21 cellular contexts compared by ENCODE assay signal in genomic region chr15:66068801-66069200, GRCh38.
"Had no signal": no experiment of that assay in that cellular context is flagged by ENCODE, and none has a peak within 500 bp of the region (broad histone marks: within the 10 kb centered on the region; RNA-seq: fewer than 3 reads in every experiment).

No MANE protein-coding gene starts in this region.

- DNase-seq: cortex of kidney; effector memory CD8-positive, alpha-beta T cell; left lung; mesenchymal stem cell; mucosa of descending colon; naive thymus-derived CD4-positive, alpha-beta T cell; nucleus accumbens; ovary; psoas muscle; right cardiac atrium; spleen; stimulated activated CD4-positive, alpha-beta T cell treated with anti-CD3 and anti-CD28 coated beads, Interleukin-4, amount 100 ng/mL, for 4 hours; stimulated activated naive CD8-positive, alpha-beta T cell treated with anti-CD3 and anti-CD28 coated beads, Interleukin-15, Interleukin-2, amounts not matched to agents 100 U/mL and 50 U/mL, for 24 hours; substantia nigra; testis; tibial artery had no signal

- H3K4me1 ChIP-seq: left lung, psoas muscle, tibial artery had no signal

- H3K9ac ChIP-seq: neural progenitor cell had no signal

- H3K27ac ChIP-seq: left lung, neural progenitor cell, ovary, psoas muscle, skin epidermis, spleen, testis, tibial artery had no signal

- ATAC-seq: effector memory CD8-positive, alpha-beta T cell; left lung; mucosa of descending colon; naive thymus-derived CD4-positive, alpha-beta T cell; psoas muscle; right cardiac atrium; stimulated activated memory B cell treated with anti-CD40 and anti-IgM and Interleukin-4, amounts not matched to agents 10 μg/mL and 1 μg/mL and 100 μg/mL, for 72 hours; stimulated activated naive CD8-positive, alpha-beta T cell treated with anti-CD3 and anti-CD28 coated beads, Interleukin-15, Interleukin-2, amounts not matched to agents 100 U/mL and 50 U/mL, for 24 hours had no signal

- H3K36me3 ChIP-seq: left lung, neural progenitor cell, ovary, spleen, tibial artery had no signal

- H3K4me3 ChIP-seq: left lung, mucosa of descending colon, neural progenitor cell, ovary, psoas muscle, skin epidermis, spleen, testis, tibial artery had no signal

- H2AFZ ChIP-seq: neural progenitor cell had no signal

- H3K9me3 ChIP-seq: left lung, mucosa of descending colon, ovary, psoas muscle, spleen, testis, tibial artery had no signal

- FAIRE-seq: frontal cortex, keratinocyte had no signal

- H3K27me3 ChIP-seq: neural progenitor cell, ovary, testis had no signal
